ENCODE assay signal across 19 cellular contexts in the genomic region with DNA sequence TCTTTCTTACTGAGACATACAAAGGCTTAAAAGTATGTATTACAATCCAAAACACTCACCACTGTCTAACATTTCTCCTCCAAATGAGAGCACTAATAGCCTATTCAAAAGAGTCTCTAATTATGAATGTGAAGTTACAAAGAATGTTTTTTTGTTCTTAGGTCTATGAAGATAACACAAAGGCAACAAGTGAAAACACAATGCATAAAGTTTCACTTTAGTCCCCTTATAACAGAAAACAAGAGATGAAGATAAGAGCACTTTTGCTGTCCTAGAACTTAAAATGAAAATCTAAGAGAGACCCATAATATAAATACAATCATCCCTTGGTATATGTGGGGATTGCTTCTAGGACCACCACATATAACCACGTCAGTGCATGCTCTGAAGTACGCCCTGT. TPM values are rescaled to one million over a fixed set of nuclear protein-coding genes. Genes with fewer than 3 reads are reported as not detected.
DNase-seq lines count a peak whose midpoint lies in the region; ATAC-seq and TF ChIP-seq lines count a peak whose summit lies in the region.
"Had no signal": no experiment of that assay in that cellular context is flagged by ENCODE, and none has a peak within 500 bp of the region (broad histone marks: within the 10 kb centered on the region; RNA-seq: fewer than 3 reads in every experiment).

No MANE protein-coding gene starts in this region.

- H2AFZ ChIP-seq in HCT116 (ENCODE audit: low read depth, low read length, poor library complexity, severe bottlenecking), result no peak overlapping the region

- H3K9me2 ChIP-seq in HCT116 (ENCODE audit: insufficient read depth), result no peaks in the 10 kb centered on the region

- peak overlapping the region; percentile 21; the same call in 1 of the 2 replicates for H3K9ac ChIP-seq in HCT116 (ENCODE audit: low read length)

- H3K36me3 Mint-ChIP-seq in WTC11, result peaks cover 15% of the 10 kb centered on the region
- H3K36me3 Mint-ChIP-seq in mesothelial cell of epicardium, result peaks cover 12% of the 10 kb centered on the region

- H3K4me2 ChIP-seq in HCT116 (ENCODE audit: low read length), result peak overlapping the region; percentile 30

- H3K79me2 ChIP-seq in HCT116 (ENCODE audit: insufficient read depth, low read length), result peaks cover 96% of the 10 kb centered on the region

- H3K9me3 Mint-ChIP-seq in WTC11 (no peaks in the 10 kb centered on the region), mesothelial cell of epicardium (no peaks in the 10 kb centered on the region)
- H3K9me3 Mint-ChIP-seq: activated T-helper 17 cell treated with anti-CD3 and anti-CD28 coated beads, Interleukin-2, amount 50 U/mL, for 72 hours had no signal

- peaks cover 21% of the 10 kb centered on the region for H3K4me1 Mint-ChIP-seq in WTC11
- H3K4me1 Mint-ChIP-seq in mesothelial cell of epicardium, result peaks cover 19% of the 10 kb centered on the region

- H3K27ac Mint-ChIP-seq in WTC11, result peak overlapping the region; percentile 29; the same call in 1 of the 2 replicates
- H3K27ac Mint-ChIP-seq in mesothelial cell of epicardium, result peak overlapping the region; percentile 25
- H3K27ac Mint-ChIP-seq: activated T-helper 17 cell treated with anti-CD3 and anti-CD28 coated beads, Interleukin-2, amount 50 U/mL, for 72 hours had no signal

- RAD21 ChIA-PET in HCT116 (lab: Charles Lee; ENCODE audit: low non-redundant PET in 1 of 2, low total read pairs in 2 of 2, uncharacterized antibody in 2 of 2, unreplicated experiment in 2 of 2), result no interaction called here

- intact Hi-C loops in A673 (cut with micrococcal nuclease; ENCODE audit: unreplicated experiment), result no loop called here
- intact Hi-C loops in HCT116 (cut with micrococcal nuclease), result no loop called here

- TF ChIP-seq RAD21 in HCT116 (IDR thresholded peaks at IDR 0.05; ENCODE audit: low read depth), result no peak

- H3K4me3 ChIP-seq in A673 (ENCODE audit: low read depth, low read length, poor library complexity, severe bottlenecking) (no peak overlapping the region), HCT116 (replicated peaks in 1 of 2; ENCODE audit: low read depth in 1 of 2, low read length in 2 of 2) (no peak overlapping the region), WERI-Rb-1 (ENCODE audit: low read depth, low read length) (no peak overlapping the region)

- H3K36me3 ChIP-seq in A673 (ENCODE audit: insufficient read depth, low read length, poor library complexity, severe bottlenecking) (peaks cover 7% of the 10 kb centered on the region), HCT116 (ENCODE audit: control insufficient read depth in 1 of 2, insufficient read depth in 2 of 2, low read length in 2 of 2) (peaks cover 0 to 12% of the 10 kb centered on the region in 2 experiments; a peak in 1 of 4 replicates), WERI-Rb-1 (peaks cover 25% of the 10 kb centered on the region)

- H3K4me3 Mint-ChIP-seq in WTC11, result no peak overlapping the region
- no peak overlapping the region for H3K4me3 Mint-ChIP-seq in mesothelial cell of epicardium
- H3K4me3 Mint-ChIP-seq: activated T-helper 17 cell treated with anti-CD3 and anti-CD28 coated beads, Interleukin-2, amount 50 U/mL, for 72 hours had no signal

- H3K27ac ChIP-seq in A673 (ENCODE audit: low read depth, low read length, poor library complexity, severe bottlenecking), result peak overlapping the region; percentile 45
- peak overlapping the region; percentile 34 for H3K27ac ChIP-seq in HCT116 (ENCODE audit: low read depth, low read length)
- no peak overlapping the region for H3K27ac ChIP-seq in WERI-Rb-1
- H3K27ac ChIP-seq: neutrophil had no signal

- H3K4me1 ChIP-seq in A673 (ENCODE audit: insufficient read depth, low read length, poor library complexity, severe bottlenecking) (peaks cover 27% of the 10 kb centered on the region), HCT116 (ENCODE audit: control insufficient read depth in 1 of 2, insufficient read depth in 2 of 2, low read length in 2 of 2) (peaks cover 65 to 82% of the 10 kb centered on the region in 2 experiments)

- H3K27me3 ChIP-seq in A673 (replicated peaks; ENCODE audit: insufficient read depth, low read depth, low read length, poor library complexity), result no peaks in the 10 kb centered on the region
- H3K27me3 ChIP-seq in HCT116 (ENCODE audit: insufficient read depth, low read length), result no peaks in the 10 kb centered on the region
- H3K27me3 ChIP-seq in WERI-Rb-1 (ENCODE audit: insufficient read depth, low read depth, severe bottlenecking), result no peaks in the 10 kb centered on the region
- H3K27me3 ChIP-seq: neutrophil had no signal

- ATAC-seq in HCT116 (no peak), WTC11 (no peak), GM21576 (IDR thresholded peaks at IDR 0.05; ENCODE audit: unreplicated experiment) (no peak), GM18505 (IDR thresholded peaks at IDR 0.05; ENCODE audit: unreplicated experiment) (no peak)
- ATAC-seq: activated T-helper 17 cell treated with anti-CD3 and anti-CD28 coated beads, Interleukin-2, amount 50 U/mL, for 72 hours had no signal

- DNase-seq in A673 (ENCODE audit: low spot score), result no peak
- no peak for DNase-seq in HCT116 (ENCODE audit: low read depth, low spot score)
- no peak for DNase-seq in WTC11 (ENCODE audit: low spot score)
- no peak for DNase-seq in mesothelial cell of epicardium (ENCODE audit: low spot score in 2 of 2, unreplicated experiment in 2 of 2)
- no peak for DNase-seq in mesenteric fat pad (ENCODE audit: low spot score)
- DNase-seq in WERI-Rb-1, result no peak
- DNase-seq: activated CD4-positive, CD25-positive, alpha-beta regulatory T cell; activated CD8-positive, alpha-beta memory T cell treated with anti-CD3 and anti-CD28 coated beads for 24 hours; DMS79; KG1; left colon; NCI-H2029; retina; SHP77; stimulated activated CD8-positive, alpha-beta memory T cell treated with anti-CD3 and anti-CD28 coated beads, Interleukin-4, amount 100 ng/mL, for 48 hours had no signal

- CTCF ChIA-PET in A673 (lab: Charles Lee), result no interaction called here
- CTCF ChIA-PET in HCT116 (lab: Charles Lee), result no interaction called here
- CTCF ChIA-PET in WTC11 (lab: Charles Lee), result interaction anchor here (4.5 kb wide), 1 partner anchor 76 kb away, joined by 36 read pairs; no protein-coding TSS in a partner anchor

- H3K27me3 Mint-ChIP-seq in WTC11 (ENCODE audit: low read depth) (no peaks in the 10 kb centered on the region), mesothelial cell of epicardium (ENCODE audit: low read depth) (no peaks in the 10 kb centered on the region)
- H3K27me3 Mint-ChIP-seq: activated T-helper 17 cell treated with anti-CD3 and anti-CD28 coated beads, Interleukin-2, amount 50 U/mL, for 72 hours had no signal

- BruUV-seq in A673 (replicated peaks; lab: Mats Ljungman, UMichigan), result no TSS peak
- no TSS peak for BruUV-seq in HCT116 (replicated peaks; lab: Mats Ljungman, UMichigan)

- TF ChIP-seq CTCF in A673 (conservative IDR thresholded peaks at IDR 0.05; ENCODE audit: low read depth, low read length), result no peak
- TF ChIP-seq CTCF in HCT116 (IDR thresholded peaks at IDR 0.05 in 2 of 3, conservative IDR thresholded peaks at IDR 0.05 in 1 of 3; ENCODE audit: borderline replicate concordance in 1 of 3, insufficient read depth in 1 of 3, low read depth in 2 of 3, low read length in 2 of 3), result no peak
- no peak for TF ChIP-seq CTCF in WTC11 (IDR thresholded peaks at IDR 0.05)
- no peak for TF ChIP-seq CTCF in mesothelial cell of epicardium (IDR thresholded peaks at IDR 0.05; ENCODE audit: unreplicated experiment)
- no peak for TF ChIP-seq CTCF in WERI-Rb-1 (IDR thresholded peaks at IDR 0.05; ENCODE audit: low read depth, low read length)

- POLR2A ChIA-PET in A673 (lab: Charles Lee; ENCODE audit: low non-redundant PET) (no interaction called here), HCT116 (lab: Charles Lee) (no interaction called here), WTC11 (lab: Charles Lee) (no interaction called here)

- no peak for TF ChIP-seq POLR2A in HCT116 (IDR thresholded peaks at IDR 0.05; ENCODE audit: borderline replicate concordance, extremely low read depth, insufficient read depth, insufficient read length)
- TF ChIP-seq POLR2A in GM18505 (IDR thresholded peaks at IDR 0.05; ENCODE audit: borderline replicate concordance, extremely low read depth, insufficient read depth, insufficient read length), result no peak

- H3K9me3 ChIP-seq in A673 (ENCODE audit: low read depth, low read length, poor library complexity, severe bottlenecking) (no peaks in the 10 kb centered on the region), HCT116 (ENCODE audit: control insufficient read depth in 1 of 2, insufficient read depth in 1 of 2, low read depth in 1 of 2, low read length in 2 of 2) (no peaks in the 10 kb centered on the region), WERI-Rb-1 (ENCODE audit: severe bottlenecking) (no peaks in the 10 kb centered on the region)
- H3K9me3 ChIP-seq: neutrophil had no signal

- peaks cover 10% of the 10 kb centered on the region; the same call in 1 of the 2 replicates for H4K20me1 ChIP-seq in HCT116 (ENCODE audit: insufficient read depth)

TF ChIP-seq in HCT116, 20 proteins besides CTCF, POLR2A, EP300 and RAD21:
- TF ChIP-seq POLR2AphosphoS5 (IDR thresholded peaks at IDR 0.05; ENCODE audit: low read depth, low read length) (no peak), EZH2 (IDR thresholded peaks at IDR 0.05) (no peak)

TF ChIP-seq in WTC11, 78 proteins besides CTCF, POLR2A, EP300 and RAD21 (continues in another document):
- TF ChIP-seq FOXP1 (CRISPR knock-in tag; IDR thresholded peaks at IDR 0.05; ENCODE audit: borderline replicate concordance), result no peak
- TF ChIP-seq, protein P1, sequence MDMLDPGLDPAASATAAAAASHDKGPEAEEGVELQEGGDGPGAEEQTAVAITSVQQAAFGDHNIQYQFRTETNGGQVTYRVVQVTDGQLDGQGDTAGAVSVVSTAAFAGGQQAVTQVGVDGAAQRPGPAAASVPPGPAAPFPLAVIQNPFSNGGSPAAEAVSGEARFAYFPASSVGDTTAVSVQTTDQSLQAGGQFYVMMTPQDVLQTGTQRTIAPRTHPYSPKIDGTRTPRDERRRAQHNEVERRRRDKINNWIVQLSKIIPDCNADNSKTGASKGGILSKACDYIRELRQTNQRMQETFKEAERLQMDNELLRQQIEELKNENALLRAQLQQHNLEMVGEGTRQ (CRISPR knock-in tag; IDR thresholded peaks at IDR 0.05), result no peak
- TF ChIP-seq, protein P2, sequence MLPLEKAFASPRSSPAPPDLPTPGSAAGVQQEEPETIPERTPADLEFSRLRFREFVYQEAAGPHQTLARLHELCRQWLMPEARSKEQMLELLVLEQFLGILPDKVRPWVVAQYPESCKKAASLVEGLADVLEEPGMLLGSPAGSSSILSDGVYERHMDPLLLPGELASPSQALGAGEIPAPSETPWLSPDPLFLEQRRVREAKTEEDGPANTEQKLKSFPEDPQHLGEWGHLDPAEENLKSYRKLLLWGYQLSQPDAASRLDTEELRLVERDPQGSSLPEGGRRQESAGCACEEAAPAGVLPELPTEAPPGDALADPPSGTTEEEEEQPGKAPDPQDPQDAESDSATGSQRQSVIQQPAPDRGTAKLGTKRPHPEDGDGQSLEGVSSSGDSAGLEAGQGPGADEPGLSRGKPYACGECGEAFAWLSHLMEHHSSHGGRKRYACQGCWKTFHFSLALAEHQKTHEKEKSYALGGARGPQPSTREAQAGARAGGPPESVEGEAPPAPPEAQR (CRISPR knock-in tag; IDR thresholded peaks at IDR 0.05), result no peak

RNA-seq across cellular contexts. Expression of a gene that starts 25.6 kb away (rescaled TPM):
- total RNA-seq in A673 (2021) (56.2 and 57.7 TPM in 2 replicates), HCT116 (2021; ENCODE audit: unreplicated experiment) (78.8 TPM), WTC11 (2021) (35.8 to 43.4 TPM (median 36.4 TPM) in 3 replicates), mesothelial cell of epicardium (54.3 to 62.2 TPM (median 60.2 TPM) in 3 replicates), mesenteric fat pad (68.2 TPM)
- 28.1 and 32.9 TPM in 2 replicates for polyA plus RNA-seq in HCT116 (2012)
